Comparison of ENCODE assay signal across 1 cellular context in genomic region chr22:28148816-28149465, GRCh38.
TF ChIP-seq lines count a peak whose summit lies in the region.

No MANE protein-coding gene starts in this region.

TF ChIP-seq in GM23338, 12 proteins besides CTCF, POLR2A, EP300 and RAD21 (continued from another document):
- TF ChIP-seq ZNF462 (CRISPR knock-in tag; IDR thresholded peaks at IDR 0.05) (no peak), CREB1 (CRISPR knock-in tag; IDR thresholded peaks at IDR 0.05; ENCODE audit: low read depth) (no peak)
TF ChIP-seq in GM23338: peak in this region for 0.
